13 cellular contexts compared by ENCODE assay signal in genomic region chr2:74893332-74893731, GRCh38. TPM values are rescaled to one million over a fixed set of nuclear protein-coding genes. Genes with fewer than 3 reads are reported as not detected.
A peak's percentile ranks its signal among the peaks of the same experiment; 100 is the strongest.
DNase-seq lines count a peak whose midpoint lies in the region; ATAC-seq and TF ChIP-seq lines count a peak whose summit lies in the region.
"Had no signal": no experiment of that assay in that cellular context is flagged by ENCODE, and none has a peak within 500 bp of the region (broad histone marks: within the 10 kb centered on the region; RNA-seq: fewer than 3 reads in every experiment).

No MANE protein-coding gene starts in this region.

- no peaks in the 10 kb centered on the region for H3K9me3 ChIP-seq in breast epithelium
- no peaks in the 10 kb centered on the region for H3K9me3 ChIP-seq in tibial artery
- no peaks in the 10 kb centered on the region for H3K9me3 ChIP-seq in CD8-positive, alpha-beta T cell (ENCODE audit: low read length)
- H3K9me3 ChIP-seq: heart right ventricle, suprapubic skin had no signal

- no peak overlapping the region for H3K4me3 ChIP-seq in breast epithelium
- no peak overlapping the region for H3K4me3 ChIP-seq in fibroblast of pulmonary artery (replicated peaks; ENCODE audit: low read depth, low read length)
- no peak overlapping the region for H3K4me3 ChIP-seq in tibial artery
- H3K4me3 ChIP-seq in CD8-positive, alpha-beta T cell (ENCODE audit: low read depth, low read length): no peak overlapping the region
- H3K4me3 ChIP-seq: heart right ventricle, suprapubic skin had no signal

- ATAC-seq in CD8-positive, alpha-beta T cell: no peak
- no peak for ATAC-seq in HG02885 (IDR thresholded peaks at IDR 0.05; ENCODE audit: poor library complexity, unreplicated experiment)
- ATAC-seq: activated T-cell treated with anti-CD3 and anti-CD28 coated beads, Interleukin-2, amount 50 U/mL, for 4 hours had no signal

- H3K36me3 Mint-ChIP-seq in MCF 10A (ENCODE audit: insufficient read depth, unreplicated experiment): peaks cover 39% of the 10 kb centered on the region
- peaks cover 58% of the 10 kb centered on the region for H3K36me3 Mint-ChIP-seq in CD8-positive, alpha-beta T cell

- POLR2A ChIA-PET in MCF 10A (lab: Yijun Ruan, JAX): interaction anchor here (0.7 to 1.1 kb wide), 2 partner anchors 10 to 510 kb away, joined by 3 read pairs; no protein-coding TSS in a partner anchor
- POLR2A ChIA-PET in CD8-positive, alpha-beta T cell (lab: Charles Lee): no interaction called here

- no peaks in the 10 kb centered on the region for H3K27me3 Mint-ChIP-seq in MCF 10A (ENCODE audit: insufficient read depth, unreplicated experiment)
- no peaks in the 10 kb centered on the region for H3K27me3 Mint-ChIP-seq in CD8-positive, alpha-beta T cell (ENCODE audit: low read depth)
- H3K27me3 Mint-ChIP-seq: progenitor cell of endocrine pancreas had no signal

- no peaks in the 10 kb centered on the region for H3K9me3 Mint-ChIP-seq in MCF 10A (ENCODE audit: unreplicated experiment)
- H3K9me3 Mint-ChIP-seq in CD8-positive, alpha-beta T cell: peaks cover 3% of the 10 kb centered on the region

- BruUV-seq in MCF 10A (replicated peaks; lab: Mats Ljungman, UMichigan): no TSS peak

- no peak for TF ChIP-seq CTCF in MCF 10A (IDR thresholded peaks at IDR 0.05; ENCODE audit: unreplicated experiment)
- no peak for TF ChIP-seq CTCF in breast epithelium (IDR thresholded peaks at IDR 0.05)
- TF ChIP-seq CTCF in fibroblast of pulmonary artery (IDR thresholded peaks at IDR 0.05; ENCODE audit: low read length, missing control alignments): no peak
- TF ChIP-seq CTCF in tibial artery (IDR thresholded peaks at IDR 0.05): no peak
- TF ChIP-seq CTCF in CD8-positive, alpha-beta T cell (IDR thresholded peaks at IDR 0.05): no peak

- no peaks in the 10 kb centered on the region for H3K36me3 ChIP-seq in breast epithelium
- H3K36me3 ChIP-seq in tibial artery: peaks cover 7 to 32% (median 26%) of the 10 kb centered on the region in 3 donors
- H3K36me3 ChIP-seq in CD8-positive, alpha-beta T cell (ENCODE audit: insufficient read depth, low read length): peaks cover under 1% of the 10 kb centered on the region

- peak overlapping the region; percentile 52 for H3K27ac Mint-ChIP-seq in MCF 10A (ENCODE audit: low read depth, unreplicated experiment)
- H3K27ac Mint-ChIP-seq in CD8-positive, alpha-beta T cell: no peak overlapping the region
- H3K27ac Mint-ChIP-seq: progenitor cell of endocrine pancreas had no signal

- H3K27ac ChIP-seq in breast epithelium (no peak overlapping the region), tibial artery (peak overlapping the region; percentile 39 to 65)
- H3K27ac ChIP-seq in CD8-positive, alpha-beta T cell (ENCODE audit: low read depth, low read length): no peak overlapping the region
- H3K27ac ChIP-seq: suprapubic skin had no signal

- H3K4me1 Mint-ChIP-seq in MCF 10A (ENCODE audit: insufficient read depth, unreplicated experiment): peaks cover 10% of the 10 kb centered on the region
- no peaks in the 10 kb centered on the region for H3K4me1 Mint-ChIP-seq in CD8-positive, alpha-beta T cell (ENCODE audit: low read depth)

- H3K4me3 Mint-ChIP-seq in MCF 10A (ENCODE audit: unreplicated experiment): no peak overlapping the region
- H3K4me3 Mint-ChIP-seq in CD8-positive, alpha-beta T cell: no peak overlapping the region
- H3K4me3 Mint-ChIP-seq: activated T-cell treated with anti-CD3 and anti-CD28 coated beads, Interleukin-2, amount 50 U/mL, for 4 hours had no signal

- DNase-seq in MCF 10A (ENCODE audit: unreplicated experiment) (peak; percentile 63), breast epithelium (ENCODE audit: low spot score in 2 of 2) (no peak), SW 1271 (lab: John Stamatoyannopoulos, UW) (peak; percentile 13 to 58), fibroblast of pulmonary artery (ENCODE audit: low read depth) (peak; percentile 84), tibial artery (no peak), epidermal melanocyte (ENCODE audit: insufficient read length, low spot score) (no peak)
- DNase-seq in CD8-positive, alpha-beta T cell: no peak
- DNase-seq: activated T-cell treated with anti-CD3 and anti-CD28 coated beads, Interleukin-2, amount 50 U/mL, for 4 hours; heart right ventricle; NCI-H2029 had no signal

- no peak for TF ChIP-seq POLR2A in breast epithelium (IDR thresholded peaks at IDR 0.05)

- intact Hi-C loops in MCF 10A (cut with micrococcal nuclease): loop anchor here (5.0 kb wide), 1 partner anchor 64 kb away; the partner anchor contains the start of gene POLE4
- intact Hi-C loops in breast epithelium (cut with DNase I; ENCODE audit: low total_unique reads): loop anchor here (10.0 kb wide), 1 partner anchor 549 kb away; the partner anchor contains the start of gene SLC4A5
- intact Hi-C loops in tibial artery (cut with DNase I; ENCODE audit: low total_unique reads): no loop called here
- intact Hi-C loops in CD8-positive, alpha-beta T cell (cut with DNase I, micrococcal nuclease): no loop called here

- H3K4me1 ChIP-seq in breast epithelium: no peaks in the 10 kb centered on the region
- peaks cover 0 to 31% (median 9%) of the 10 kb centered on the region in 4 donors for H3K4me1 ChIP-seq in tibial artery
- no peaks in the 10 kb centered on the region for H3K4me1 ChIP-seq in CD8-positive, alpha-beta T cell (ENCODE audit: insufficient read depth, low read length)
- H3K4me1 ChIP-seq: suprapubic skin had no signal

- CTCF ChIA-PET in MCF 10A (lab: Yijun Ruan, JAX): interaction anchor here (0.5 to 1.4 kb wide), 5 partner anchors 16 to 306 kb away, joined by 3 to 5 read pairs (median 3); no protein-coding TSS in a partner anchor
- CTCF ChIA-PET in CD8-positive, alpha-beta T cell (lab: Charles Lee): no interaction called here

- H3K27me3 ChIP-seq in breast epithelium (no peaks in the 10 kb centered on the region), tibial artery (no peaks in the 10 kb centered on the region)
- H3K27me3 ChIP-seq in CD8-positive, alpha-beta T cell (ENCODE audit: insufficient read depth, low read length): no peaks in the 10 kb centered on the region
- H3K27me3 ChIP-seq: heart right ventricle, suprapubic skin had no signal

RNA-seq across cellular contexts. Expression of gene HK2, which starts 59.4 kb away (rescaled TPM):
- total RNA-seq in MCF 10A (2022) (40.4 and 47.8 TPM in 2 replicates), breast epithelium (10 to 100 TPM in 2 of 3 donors, 1 to 10 TPM in 1; 9.8 to 39.2 (median 19.9) TPM)
- total RNA-seq in CD8-positive, alpha-beta T cell: 1 to 10 TPM; 6.5 to 8.9 TPM

Comparison
In these comparisons a context has a peak if more than half of its experiments do, and no peak if none do; other contexts are left out.
1. DNase-seq: peak in MCF 10A (single experiment), SW 1271 (2 of 2) and fibroblast of pulmonary artery (single experiment); none in breast epithelium (0 of 2), tibial artery (0 of 2), epidermal melanocyte (single experiment) and CD8-positive, alpha-beta T cell (0 of 7).
2. H3K27ac ChIP-seq: peak in tibial artery (2 of 2); none in breast epithelium (0 of 2) and CD8-positive, alpha-beta T cell (single experiment).
3. intact Hi-C loops: an anchor here in MCF 10A (5.0 kb wide) and breast epithelium (10.0 kb wide); none called in tibial artery and CD8-positive, alpha-beta T cell.